Comparison of ENCODE assay signal across 16 cellular contexts in genomic region chr1:93016171-93016570, GRCh38. TPM values are rescaled to one million over a fixed set of nuclear protein-coding genes. Genes with fewer than 3 reads are reported as not detected.
DNase-seq lines count a peak whose midpoint lies in the region; ATAC-seq, FAIRE-seq and TF ChIP-seq lines count a peak whose summit lies in the region.
"Had no signal": no experiment of that assay in that cellular context is flagged by ENCODE, and none has a peak within 500 bp of the region (broad histone marks: within the 10 kb centered on the region; RNA-seq: fewer than 3 reads in every experiment).

No MANE protein-coding gene starts in this region.

- no peak overlapping the region for H2BK120ac ChIP-seq in neuronal stem cell (ENCODE audit: low read depth, low read length)

- no peak overlapping the region for H2BK5ac ChIP-seq in neuronal stem cell (ENCODE audit: low read length)

- intact Hi-C loops in pancreas (cut with DNase I), result no loop called here

- H2AFZ ChIP-seq in Loucy (ENCODE audit: low read length) (0 out of 2 replicates have a peak overlapping the region, but pooled peaks have one; percentile 50), neuronal stem cell (ENCODE audit: low read length) (peak overlapping the region; percentile 14)

- H2BK12ac ChIP-seq in neuronal stem cell (ENCODE audit: low read length), result no peak overlapping the region

- peaks cover 17 to 43% (median 26%) of the 10 kb centered on the region in 10 experiments; a peak in 19 of 20 replicates for H3K4me1 ChIP-seq in BLaER1 treated with 17β-estradiol and CSF1 and Interleukin-3, amounts not matched to agents 10 nM and 100 nM
- H3K4me1 ChIP-seq in Loucy (ENCODE audit: insufficient read depth, low read length, poor library complexity, severe bottlenecking), result peaks cover 10% of the 10 kb centered on the region
- peaks cover 0 to 6% of the 10 kb centered on the region in 2 donors for H3K4me1 ChIP-seq in neuronal stem cell (ENCODE audit: control insufficient read depth in 2 of 2, insufficient read depth in 1 of 2, low read depth in 1 of 2, low read length in 2 of 2)
- no peaks in the 10 kb centered on the region for H3K4me1 ChIP-seq in pancreas
- H3K4me1 ChIP-seq: prostate gland had no signal

- no peak overlapping the region for H2BK15ac ChIP-seq in neuronal stem cell (ENCODE audit: low read length)

- H2AK5ac ChIP-seq in neuronal stem cell (ENCODE audit: low read depth, low read length), result no peak overlapping the region

- H3K18ac ChIP-seq in neuronal stem cell (ENCODE audit: low read length), result no peak overlapping the region

- H3K9me2 ChIP-seq in Loucy (replicated peaks; ENCODE audit: low read depth, low read length), result no peaks in the 10 kb centered on the region

- peak overlapping the region in 10 of 11 experiments; percentile 16 to 73 (median 46); a peak in 16 of 22 replicates for H3K4me2 ChIP-seq in BLaER1 treated with 17β-estradiol and CSF1 and Interleukin-3, amounts not matched to agents 10 nM and 100 nM
- H3K4me2 ChIP-seq in Loucy (ENCODE audit: low read depth, low read length, poor library complexity, severe bottlenecking), result no peak overlapping the region
- H3K4me2 ChIP-seq in neuronal stem cell (ENCODE audit: insufficient read depth, low read length, poor library complexity, severe bottlenecking), result no peak overlapping the region

- no peak overlapping the region for H3K4ac ChIP-seq in neuronal stem cell (ENCODE audit: low read length)

- H3K79me2 ChIP-seq in Loucy (ENCODE audit: insufficient read depth, low read length), result no peaks in the 10 kb centered on the region

- no peak overlapping the region for H3K14ac ChIP-seq in neuronal stem cell (ENCODE audit: low read length)

- H3K9ac ChIP-seq in BLaER1 treated with 17β-estradiol and CSF1 and Interleukin-3, amounts not matched to agents 10 nM and 100 nM, result no peak overlapping the region
- H3K9ac ChIP-seq in Loucy (ENCODE audit: low read depth, low read length, poor library complexity, severe bottlenecking) (no peak overlapping the region), neuronal stem cell (ENCODE audit: low read depth, low read length, poor library complexity) (no peak overlapping the region)

- no CpG with 5 or more reads among the region's 4 CpGs for WGBS in neuronal stem cell (ENCODE audit: extremely low coverage in 2 of 2, insufficient read length in 2 of 2, insufficient replicate concordance in 1 of 2), 2 donors
- 47 to 51% methylated on average over 4 of the region's 4 CpGs for WGBS in pancreas, 2 donors

- no peaks in the 10 kb centered on the region for H4K20me1 ChIP-seq in BLaER1 treated with 17β-estradiol and CSF1 and Interleukin-3, amounts not matched to agents 10 nM and 100 nM
- H4K20me1 ChIP-seq in Loucy (ENCODE audit: insufficient read depth, low read length, poor library complexity, severe bottlenecking), result no peaks in the 10 kb centered on the region

- no peak overlapping the region for H4K8ac ChIP-seq in neuronal stem cell (ENCODE audit: low read depth, low read length)

- H3K27me3 ChIP-seq in BLaER1 treated with 17β-estradiol and CSF1 and Interleukin-3, amounts not matched to agents 10 nM and 100 nM, result no peaks in the 10 kb centered on the region
- H3K27me3 ChIP-seq in Loucy (ENCODE audit: insufficient read depth, low read length, poor library complexity, severe bottlenecking), result no peaks in the 10 kb centered on the region
- peaks cover 0 to 27% (median 0%) of the 10 kb centered on the region in 3 experiments for H3K27me3 ChIP-seq in neuronal stem cell (ENCODE audit: control insufficient read depth in 3 of 3, insufficient read depth in 3 of 3, low read depth in 1 of 3, low read length in 3 of 3)
- peaks cover 0 to 3% (median 0%) of the 10 kb centered on the region in 4 donors for H3K27me3 ChIP-seq in pancreas

- H3K9me3 ChIP-seq in BLaER1 treated with 17β-estradiol and CSF1 and Interleukin-3, amounts not matched to agents 10 nM and 100 nM (replicated peaks in 1 of 11), result no peaks in the 10 kb centered on the region
- H3K9me3 ChIP-seq in Loucy (ENCODE audit: insufficient read depth, low read depth, low read length) (no peaks in the 10 kb centered on the region), neuronal stem cell (replicated peaks in 1 of 2; ENCODE audit: control insufficient read depth in 2 of 2, insufficient read depth in 1 of 2, low read depth in 1 of 2, low read length in 2 of 2) (no peaks in the 10 kb centered on the region), pancreas (no peaks in the 10 kb centered on the region)
- H3K9me3 ChIP-seq: prostate gland had no signal

- DNase-seq in fibroblast of gingiva (ENCODE audit: low read depth) (peak; percentile 29), neuronal stem cell (ENCODE audit: low spot score) (no peak), NCI-H2227 treated with DMSO at 0.1 percent for 48 hours (lab: John Stamatoyannopoulos, UW) (no peak), pancreas (no peak), SW 1271 (lab: John Stamatoyannopoulos, UW) (no peak)
- DNase-seq: activated CD4-positive, alpha-beta T cell treated with anti-CD3 and anti-CD28 coated beads, Interleukin-2, amount 10 ng/mL, durations not matched to agents 7 days and 5 days; NCI-H1930; NCI-H524 treated with DMSO at 0.1 percent for 48 hours; OCI-M1 had no signal

- H3K79me1 ChIP-seq in neuronal stem cell (ENCODE audit: low read depth, low read length), result no peaks in the 10 kb centered on the region

- H3K4me3 ChIP-seq in BLaER1 treated with 17β-estradiol and CSF1 and Interleukin-3, amounts not matched to agents 10 nM and 100 nM, result no peak overlapping the region
- H3K4me3 ChIP-seq in Loucy (ENCODE audit: low read length, poor library complexity, severe bottlenecking) (no peak overlapping the region), neuronal stem cell (ENCODE audit: low read length in 2 of 2) (no peak overlapping the region), pancreas (no peak overlapping the region)
- H3K4me3 ChIP-seq: prostate gland had no signal

- no peak for FAIRE-seq in pancreas (lab: Jason Lieb, UNC)
- FAIRE-seq: GM19239, islet of Langerhans had no signal

- H3F3A ChIP-seq in Loucy (ENCODE audit: low read depth), result no peaks in the 10 kb centered on the region

- no peaks in the 10 kb centered on the region for H3K36me3 ChIP-seq in BLaER1 treated with 17β-estradiol and CSF1 and Interleukin-3, amounts not matched to agents 10 nM and 100 nM
- H3K36me3 ChIP-seq in Loucy (ENCODE audit: insufficient read depth, low read length), result no peaks in the 10 kb centered on the region
- H3K36me3 ChIP-seq in neuronal stem cell (replicated peaks in 1 of 2; ENCODE audit: control insufficient read depth in 2 of 2, insufficient read depth in 2 of 2, low read length in 2 of 2), result no peaks in the 10 kb centered on the region
- H3K36me3 ChIP-seq in pancreas, result no peaks in the 10 kb centered on the region
- H3K36me3 ChIP-seq: prostate gland had no signal

- H3K27ac ChIP-seq in BLaER1 treated with 17β-estradiol and CSF1 and Interleukin-3, amounts not matched to agents 10 nM and 100 nM, result no peak overlapping the region
- H3K27ac ChIP-seq in neuronal stem cell (replicated peaks; ENCODE audit: low read length), result peak overlapping the region; percentile 3
- no peak overlapping the region for H3K27ac ChIP-seq in pancreas
- H3K27ac ChIP-seq: prostate gland, SK-N-MC had no signal

- ATAC-seq in pancreas, result no peak
- no peak for ATAC-seq in GM18498 (IDR thresholded peaks at IDR 0.05; ENCODE audit: unreplicated experiment)

- TF ChIP-seq CTCF in Loucy (conservative IDR thresholded peaks at IDR 0.05; ENCODE audit: low read length) (no peak), pancreas (IDR thresholded peaks at IDR 0.05) (no peak)

- H4K91ac ChIP-seq in neuronal stem cell (ENCODE audit: low read depth, low read length, poor library complexity), result no peak overlapping the region

- H3K23ac ChIP-seq in neuronal stem cell (ENCODE audit: low read depth, low read length, poor library complexity), result no peak overlapping the region

RNA-seq across cellular contexts. Expression of gene DIPK1A, which starts 54.9 kb away (rescaled TPM):
- 2.8 TPM for polyA plus RNA-seq in neuronal stem cell (2013, experiment 1 of 2)
- polyA plus RNA-seq in neuronal stem cell (2013, experiment 2 of 2), result 3.0 TPM
- 1 to 10 TPM; 1.1 to 5.4 (median 2.5) TPM for total RNA-seq in pancreas
- 1 to 10 TPM in 1 of 2 donors, under 1 TPM in 1; 0.80 to 1.4 TPM for polyA plus RNA-seq in pancreas

Comparison
In these comparisons a context has a peak if more than half of its experiments do, and no peak if none do; other contexts are left out.
1. H3K4me2 ChIP-seq: peak in BLaER1 treated with 17β-estradiol and CSF1 and Interleukin-3, amounts not matched to agents 10 nM and 100 nM (10 of 11); none in Loucy (single experiment) and neuronal stem cell (single experiment).